ENCODE assay signal across 10 cellular contexts in genomic region chr17:80561541-80562114, GRCh38.
"Had no signal": no experiment of that assay in that cellular context is flagged by ENCODE, and none has a peak within 500 bp of the region (broad histone marks: within the 10 kb centered on the region; RNA-seq: fewer than 3 reads in every experiment).

No MANE protein-coding gene starts in this region.

- H3K27me3 ChIP-seq: foreskin keratinocyte, tibial artery had no signal

- ATAC-seq: activated CD4-positive, CD25-positive, alpha-beta regulatory T cell treated with anti-CD3 and anti-CD28 coated beads, Interleukin-2, amount 50 U/mL, for 24 hours; foreskin keratinocyte had no signal

- H3K9me3 ChIP-seq: left ventricle myocardium inferior, tibial artery had no signal

- H3K4me1 ChIP-seq: foreskin keratinocyte had no signal

- H3K4me3 Mint-ChIP-seq: activated naive CD8-positive, alpha-beta T cell; memory B cell; nephron had no signal

- H3K27ac ChIP-seq: foreskin keratinocyte, left ventricle myocardium inferior, tibial artery had no signal

- H3K4me3 ChIP-seq: left ventricle myocardium inferior, tibial artery had no signal

- DNase-seq: activated effector memory CD4-positive, alpha-beta T cell treated with Interleukin-2 at 50 U/mL for 16 hours; activated T-cell treated with anti-CD3 and anti-CD28 coated beads, Interleukin-2, amount 50 U/mL, for 1 hour; foreskin keratinocyte; islet precursor cell; left ventricle myocardium inferior; tibial artery had no signal

- H3K36me3 ChIP-seq: tibial artery had no signal

- H3K9me3 Mint-ChIP-seq: memory B cell, nephron had no signal

- H3K27ac Mint-ChIP-seq: activated naive CD8-positive, alpha-beta T cell; memory B cell; nephron had no signal
